1 cellular context compared by ENCODE assay signal in genomic region chr2:218569661-218570500, GRCh38.
TF ChIP-seq lines count a peak whose summit lies in the region.

No MANE protein-coding gene starts in this region.

TF ChIP-seq in H1, 55 proteins besides CTCF, POLR2A, EP300 and RAD21:
- TF ChIP-seq ATF3 (IDR thresholded peaks at IDR 0.05; ENCODE audit: insufficient read depth, low read depth, low read length) (no peak), CHD1 (IDR thresholded peaks at IDR 0.05; ENCODE audit: low read depth, low read length) (no peak), FOSL1 (IDR thresholded peaks at IDR 0.05; ENCODE audit: insufficient read depth, low read depth, low read length) (no peak), CEBPB (IDR thresholded peaks at IDR 0.05; ENCODE audit: low read depth, low read length) (no peak), ASH2L (IDR thresholded peaks at IDR 0.05; ENCODE audit: low read length) (no peak), MAFK (IDR thresholded peaks at IDR 0.05; ENCODE audit: low read depth, low read length) (no peak), POLR2AphosphoS5 (IDR thresholded peaks at IDR 0.05; ENCODE audit: low read depth, low read length) (no peak), SIRT6 (IDR thresholded peaks at IDR 0.05; ENCODE audit: low read length) (no peak), CBX8 (IDR thresholded peaks at IDR 0.05; ENCODE audit: borderline replicate concordance, low read depth, low read length) (no peak), GABPA (IDR thresholded peaks at IDR 0.05; ENCODE audit: borderline replicate concordance, insufficient read depth, low read length) (no peak), NANOG (IDR thresholded peaks at IDR 0.05; ENCODE audit: insufficient read depth, low read depth, low read length, poor library complexity, severe bottlenecking) (no peak), YY1 (IDR thresholded peaks at IDR 0.05; ENCODE audit: low read depth, low read length) (no peak), TAF7 (optimal IDR thresholded peaks at IDR 0.05; ENCODE audit: borderline replicate concordance, low read depth, low read length) (no peak), GTF2F1 (IDR thresholded peaks at IDR 0.05; ENCODE audit: borderline replicate concordance, low read depth, low read length) (no peak)
